ENCODE assay signal across 1 cellular context in genomic region chr9:97632992-97633858, GRCh38.
A peak's percentile ranks its signal among the peaks of the same experiment; 100 is the strongest.
TF ChIP-seq lines count a peak whose summit lies in the region.

NCBP1 (plus strand) TSS chr9:97633821; CDS start chr9:97633882, 61 bp downstream.
TSTD2 (minus strand) TSS chr9:97633368; CDS start chr9:97627562, 5,806 bp downstream.

TF ChIP-seq in HepG2, 621 proteins besides CTCF, POLR2A, EP300 and RAD21 (continued from another document and continues in another):
- TF ChIP-seq HMGXB3 (CRISPR knock-in tag; IDR thresholded peaks at IDR 0.05; ENCODE audit: borderline replicate concordance) (peak; percentile 85), ZNF747 (CRISPR knock-in tag; IDR thresholded peaks at IDR 0.05; ENCODE audit: borderline replicate concordance) (peak; percentile 84; the same call in 1 of the 2 replicates), TEAD3 (CRISPR knock-in tag; optimal IDR thresholded peaks at IDR 0.05; ENCODE audit: borderline replicate concordance) (peak; percentile 75), RBFOX2 (IDR thresholded peaks at IDR 0.05; ENCODE audit: low read depth, low read length) (peak; percentile 91), ZFP1 (CRISPR knock-in tag; IDR thresholded peaks at IDR 0.05) (0 out of 2 replicates have a peak, but pooled peaks have one; percentile 4), RFXAP (CRISPR knock-in tag; IDR thresholded peaks at IDR 0.05; ENCODE audit: borderline replicate concordance) (peak; percentile 50; the same call in 1 of the 2 replicates), GABPB1 (CRISPR knock-in tag; IDR thresholded peaks at IDR 0.05) (peak; percentile 98), ZBTB14 (CRISPR knock-in tag; IDR thresholded peaks at IDR 0.05) (0 out of 2 replicates have a peak, but pooled peaks have one; percentile 20), KAT8 (CRISPR knock-in tag; IDR thresholded peaks at IDR 0.05) (peak; percentile 94), AGO2 (optimal IDR thresholded peaks at IDR 0.05; ENCODE audit: low read depth, low read length) (peak; percentile 8), THAP9 (CRISPR knock-in tag; IDR thresholded peaks at IDR 0.05; ENCODE audit: borderline replicate concordance) (peak; percentile 92; the same call in 1 of the 2 replicates), SKI (IDR thresholded peaks at IDR 0.05; ENCODE audit: partially characterized antibody) (peak; percentile 73), ZNF784 (CRISPR knock-in tag; IDR thresholded peaks at IDR 0.05; ENCODE audit: borderline replicate concordance) (peak; percentile 41; the same call in 1 of the 2 replicates), NFAT5 (CRISPR knock-in tag; IDR thresholded peaks at IDR 0.05) (no peak), HDAC1 (CRISPR knock-in tag; IDR thresholded peaks at IDR 0.05) (peak; percentile 71), KAT7 (CRISPR knock-in tag; IDR thresholded peaks at IDR 0.05; ENCODE audit: borderline replicate concordance) (0 out of 2 replicates have a peak, but pooled peaks have one; percentile 20), CSRNP2 (CRISPR knock-in tag; conservative IDR thresholded peaks at IDR 0.05; ENCODE audit: low read depth) (no peak), TRAFD1 (CRISPR knock-in tag; IDR thresholded peaks at IDR 0.05; ENCODE audit: borderline replicate concordance) (peak; percentile 57; the same call in 1 of the 2 replicates), ZNF138 (CRISPR knock-in tag; IDR thresholded peaks at IDR 0.05; ENCODE audit: low read depth) (peak; percentile 26; the same call in 1 of the 2 replicates), USF2 (IDR thresholded peaks at IDR 0.05; ENCODE audit: low read depth, low read length) (peak; percentile 46; the same call in 1 of the 2 replicates), USF2 (CRISPR knock-in tag; IDR thresholded peaks at IDR 0.05; ENCODE audit: borderline replicate concordance) (peak; percentile 73; the same call in 1 of the 2 replicates), ZBED4 (CRISPR knock-in tag; IDR thresholded peaks at IDR 0.05; ENCODE audit: borderline replicate concordance) (0 out of 2 replicates have a peak, but pooled peaks have one; percentile 15)
